Comparison of ENCODE assay signal across 8 cellular contexts in genomic region chr5:71887680-71888079, GRCh38.
DNase-seq lines count a peak whose midpoint lies in the region; ATAC-seq, FAIRE-seq and TF ChIP-seq lines count a peak whose summit lies in the region.

No MANE protein-coding gene starts in this region.

- TF ChIP-seq CTCF in mucosa of descending colon (IDR thresholded peaks at IDR 0.05) (no peak), D721Med (IDR thresholded peaks at IDR 0.05; ENCODE audit: insufficient read depth, missing control alignments) (no peak)

- H3K4me1 ChIP-seq in mucosa of descending colon (ENCODE audit: low read depth), result no peaks in the 10 kb centered on the region

- no peaks in the 10 kb centered on the region for H3K36me3 ChIP-seq in mucosa of descending colon (ENCODE audit: low read depth)

- ATAC-seq in GM18907 (IDR thresholded peaks at IDR 0.05; ENCODE audit: unreplicated experiment) (peak; percentile 97), HG03039 (IDR thresholded peaks at IDR 0.05; ENCODE audit: unreplicated experiment) (peak; percentile 83), mucosa of descending colon (peak; percentile 82)

- intact Hi-C loops in mucosa of descending colon (cut with DNase I, micrococcal nuclease), result no loop called here

- FAIRE-seq in D721Med (lab: Jason Lieb, UNC), result no peak

- no peak overlapping the region for H3K4me3 ChIP-seq in mucosa of descending colon

- in situ Hi-C loops in Caki2 (cut with HindIII; ENCODE audit: low pct_unique_long_range_greater_than_20kb, low sequenced_read_pairs), result no loop called here
- in situ Hi-C loops in T47D (cut with HindIII; ENCODE audit: low pct_unique_long_range_greater_than_20kb, low sequenced_read_pairs), result no loop called here

- DNase-seq in Caki2 (ENCODE audit: low read depth), result peak; percentile 88
- DNase-seq in NCI-H82 treated with DMSO at 0.1 percent for 48 hours (lab: John Stamatoyannopoulos, UW; ENCODE audit: unreplicated experiment), result peak; percentile 43
- DNase-seq in T47D (ENCODE audit: low read depth in 1 of 2, low spot score in 1 of 2), result peak; percentile 47 to 92
- DNase-seq in mucosa of descending colon, result no peak
- no peak for DNase-seq in D721Med (ENCODE audit: insufficient read length, low spot score)
- DNase-seq in stimulated activated CD4-positive, alpha-beta T cell treated with anti-CD3 and anti-CD28 coated beads, Interleukin-2, amount 100 ng/mL, for 24 hours, result no peak

- H3K9me3 ChIP-seq in mucosa of descending colon, result no peaks in the 10 kb centered on the region

Comparison
In these comparisons a context has a peak if more than half of its experiments do, and no peak if none do; other contexts are left out.
1. DNase-seq: peak in Caki2 (single experiment), NCI-H82 treated with DMSO at 0.1 percent for 48 hours (single experiment) and T47D (2 of 2); none in mucosa of descending colon (0 of 3), D721Med (single experiment) and stimulated activated CD4-positive, alpha-beta T cell treated with anti-CD3 and anti-CD28 coated beads, Interleukin-2, amount 100 ng/mL, for 24 hours (0 of 2).
2. Peak in every context shown above with its lines, with median percentiles within 50 percentile points of each other: ATAC-seq.